ENCODE assay signal across 1 cellular context in the genomic region with DNA sequence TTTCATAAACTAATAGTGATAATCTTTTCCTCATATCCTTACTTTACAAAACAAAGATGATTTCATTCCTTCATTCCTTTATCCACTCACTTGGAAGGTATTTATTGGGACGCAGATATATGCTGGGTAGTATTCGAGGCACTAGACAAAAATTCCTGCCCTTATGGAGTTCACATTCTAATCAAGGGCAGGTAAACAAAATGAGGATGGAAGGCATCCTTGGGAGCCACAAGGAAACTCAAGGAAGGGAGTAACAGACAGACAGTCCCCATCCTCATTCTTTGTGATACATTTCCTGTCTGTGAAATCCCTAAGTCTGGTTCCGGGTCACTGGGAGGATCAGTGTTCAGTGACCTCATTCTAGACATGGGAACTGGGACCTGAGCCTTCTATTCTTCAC.
TF ChIP-seq lines count a peak whose summit lies in the region.

No MANE protein-coding gene starts in this region.

TF ChIP-seq in endothelial cell of umbilical vein, 7 proteins besides CTCF, POLR2A, EP300 and RAD21:
- no peak for TF ChIP-seq JUN (IDR thresholded peaks at IDR 0.05; ENCODE audit: borderline replicate concordance, insufficient read depth, insufficient read length, low read depth)
- TF ChIP-seq FOS (IDR thresholded peaks at IDR 0.05; ENCODE audit: borderline replicate concordance, insufficient read depth, low read length), result no peak
- no peak for TF ChIP-seq POLR2AphosphoS5 (IDR thresholded peaks at IDR 0.05; ENCODE audit: insufficient read depth, low read depth, low read length)
- TF ChIP-seq EZH2 (IDR thresholded peaks at IDR 0.05; ENCODE audit: borderline replicate concordance, low read depth, low read length, severe bottlenecking), result no peak
- no peak for TF ChIP-seq GATA2 (IDR thresholded peaks at IDR 0.05; ENCODE audit: insufficient read depth, insufficient read length, low read depth, low read length)
- TF ChIP-seq, protein P1, sequence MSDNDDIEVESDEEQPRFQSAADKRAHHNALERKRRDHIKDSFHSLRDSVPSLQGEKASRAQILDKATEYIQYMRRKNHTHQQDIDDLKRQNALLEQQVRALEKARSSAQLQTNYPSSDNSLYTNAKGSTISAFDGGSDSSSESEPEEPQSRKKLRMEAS (IDR thresholded peaks at IDR 0.05; ENCODE audit: insufficient read depth, insufficient read length), result no peak
- TF ChIP-seq MYC (IDR thresholded peaks at IDR 0.05; ENCODE audit: low read depth, low read length), result no peak
